Comparison of ENCODE assay signal across 9 cellular contexts in genomic region chr4:186727149-186727976, GRCh38. TPM values are rescaled to one million over a fixed set of nuclear protein-coding genes. Genes with fewer than 3 reads are reported as not detected.
DNase-seq lines count a peak whose midpoint lies in the region; ATAC-seq, FAIRE-seq and TF ChIP-seq lines count a peak whose summit lies in the region.
"Had no signal": no experiment of that assay in that cellular context is flagged by ENCODE, and none has a peak within 500 bp of the region (broad histone marks: within the 10 kb centered on the region; RNA-seq: fewer than 3 reads in every experiment).

No MANE protein-coding gene starts in this region.

- POLR2A ChIA-PET in HCT116 (lab: Charles Lee): interaction anchor here (1.1 to 2.0 kb wide), 6 partner anchors 80 to 206 kb away, joined by 3 to 8 read pairs (median 5); no protein-coding TSS in a partner anchor

- no peaks in the 10 kb centered on the region for H3F3A ChIP-seq in smooth muscle cell (ENCODE audit: low read depth)

- no peaks in the 10 kb centered on the region for H3K9me2 ChIP-seq in HCT116 (ENCODE audit: insufficient read depth)

- 0 out of 2 replicates have a peak, but pooled peaks have one; percentile 10 for ATAC-seq in HCT116
- no peak for ATAC-seq in GM21717 (IDR thresholded peaks at IDR 0.05; ENCODE audit: unreplicated experiment)

- TF ChIP-seq POLR2A in HCT116 (IDR thresholded peaks at IDR 0.05; ENCODE audit: borderline replicate concordance, extremely low read depth, insufficient read depth, insufficient read length): peak; percentile 26

- no peaks in the 10 kb centered on the region for H3K36me3 Mint-ChIP-seq in activated naive CD8-positive, alpha-beta T cell

- H3K36me3 ChIP-seq in HCT116 (ENCODE audit: control insufficient read depth in 1 of 2, insufficient read depth in 2 of 2, low read length in 2 of 2) (peaks cover 8 to 15% of the 10 kb centered on the region in 2 experiments; a peak in 3 of 4 replicates), iPS-18a (ENCODE audit: control insufficient read depth, low read depth, low read length) (no peaks in the 10 kb centered on the region), smooth muscle cell (ENCODE audit: low read depth) (no peaks in the 10 kb centered on the region)

- peaks cover 32 to 57% of the 10 kb centered on the region in 2 experiments for H3K4me1 ChIP-seq in HCT116 (ENCODE audit: control insufficient read depth in 1 of 2, insufficient read depth in 2 of 2, low read length in 2 of 2)
- H3K4me1 ChIP-seq in iPS-18a (ENCODE audit: control insufficient read depth, low read depth, low read length): peaks cover 16% of the 10 kb centered on the region
- peaks cover 18% of the 10 kb centered on the region for H3K4me1 ChIP-seq in smooth muscle cell (ENCODE audit: low read depth)

- H4K20me1 ChIP-seq in HCT116 (ENCODE audit: insufficient read depth): no peaks in the 10 kb centered on the region
- peaks cover 28% of the 10 kb centered on the region for H4K20me1 ChIP-seq in smooth muscle cell (ENCODE audit: low read depth)

- RAD21 ChIA-PET in HCT116 (lab: Charles Lee; ENCODE audit: low non-redundant PET in 1 of 2, low total read pairs in 2 of 2, uncharacterized antibody in 2 of 2, unreplicated experiment in 2 of 2): no interaction called here

- H3K4me3 ChIP-seq in HCT116 (replicated peaks in 1 of 2; ENCODE audit: low read depth in 1 of 2, low read length in 2 of 2): peak overlapping the region; percentile 91 to 97
- H3K4me3 ChIP-seq in iPS-18a (ENCODE audit: low read length): peak overlapping the region; percentile 93
- H3K4me3 ChIP-seq in smooth muscle cell: peak overlapping the region; percentile 83

- no peaks in the 10 kb centered on the region for H3K9me3 Mint-ChIP-seq in activated naive CD8-positive, alpha-beta T cell (ENCODE audit: low read depth)

- H3K79me2 ChIP-seq in HCT116 (ENCODE audit: insufficient read depth, low read length) (peaks cover 56% of the 10 kb centered on the region), smooth muscle cell (ENCODE audit: low read depth) (peaks cover 36% of the 10 kb centered on the region)

- DNase-seq in HCT116 (ENCODE audit: low read depth, low spot score) (no peak), smooth muscle cell (lab: John Stamatoyannopoulos, UW; ENCODE audit: unreplicated experiment) (no peak), GM19239 (ENCODE audit: insufficient read length, low spot score) (no peak), NOMO-1 treated with dmso at 0.1 percent for 144 hours (lab: John Stamatoyannopoulos, UW; ENCODE audit: unreplicated experiment) (no peak)
- no peak for DNase-seq in activated CD8-positive, alpha-beta memory T cell treated with anti-CD3 and anti-CD28 coated beads, Interleukin-2, amount 50 U/mL, for 4 hours
- DNase-seq: activated naive CD4-positive, alpha-beta T cell had no signal

- H3K4me1 Mint-ChIP-seq in activated naive CD8-positive, alpha-beta T cell (ENCODE audit: low read depth): peaks cover 21% of the 10 kb centered on the region

- H2AFZ ChIP-seq in HCT116 (ENCODE audit: low read depth, low read length, poor library complexity, severe bottlenecking): no peak overlapping the region
- H2AFZ ChIP-seq in smooth muscle cell (ENCODE audit: low read depth): peak overlapping the region; percentile 78

- intact Hi-C loops in HCT116 (cut with micrococcal nuclease): loop anchor here (1.0 to 10.0 kb wide), 6 partner anchors 80 to 1267 kb away; partner anchors contain the start of gene ZFP42

- H3K4me2 ChIP-seq in HCT116 (ENCODE audit: low read length) (peak overlapping the region; percentile 92), smooth muscle cell (peak overlapping the region; percentile 97)

- TF ChIP-seq CTCF in HCT116 (IDR thresholded peaks at IDR 0.05 in 2 of 3, conservative IDR thresholded peaks at IDR 0.05 in 1 of 3; ENCODE audit: borderline replicate concordance in 1 of 3, insufficient read depth in 1 of 3, low read depth in 2 of 3, low read length in 2 of 3) (no peak), smooth muscle cell (IDR thresholded peaks at IDR 0.05; ENCODE audit: borderline replicate concordance, insufficient read depth, poor library complexity, severe bottlenecking) (no peak)

- CTCF ChIA-PET in HCT116 (lab: Charles Lee): interaction anchor here (1.7 kb wide), 1 partner anchor 221 kb away, joined by 3 read pairs; no protein-coding TSS in a partner anchor

- no peaks in the 10 kb centered on the region for H3K27me3 ChIP-seq in HCT116 (ENCODE audit: insufficient read depth, low read length)
- peaks cover 18% of the 10 kb centered on the region for H3K27me3 ChIP-seq in iPS-18a (ENCODE audit: control insufficient read depth, insufficient read depth, low read length)
- no peaks in the 10 kb centered on the region for H3K27me3 ChIP-seq in smooth muscle cell (ENCODE audit: low read depth)

- H3K27ac ChIP-seq in HCT116 (ENCODE audit: low read depth, low read length) (peak overlapping the region; percentile 96), iPS-18a (ENCODE audit: low read length) (no peak overlapping the region), smooth muscle cell (ENCODE audit: low read depth) (peak overlapping the region; percentile 89)

- no peak for TF ChIP-seq RAD21 in HCT116 (IDR thresholded peaks at IDR 0.05; ENCODE audit: low read depth)

- peak overlapping the region; percentile 58 for H3K4me3 Mint-ChIP-seq in activated naive CD8-positive, alpha-beta T cell

- BruUV-seq in HCT116 (replicated peaks; lab: Mats Ljungman, UMichigan): TSS peak; percentile 77

- H3K27me3 Mint-ChIP-seq in activated naive CD8-positive, alpha-beta T cell: peaks cover 30% of the 10 kb centered on the region

- H3K9ac ChIP-seq in HCT116 (ENCODE audit: low read length) (peak overlapping the region; percentile 92), iPS-18a (ENCODE audit: low read length) (peak overlapping the region; percentile 87), smooth muscle cell (ENCODE audit: low read depth) (peak overlapping the region; percentile 90)

- FAIRE-seq in GM19239 (lab: Jason Lieb, UNC): no peak

- H3K9me3 ChIP-seq in HCT116 (ENCODE audit: control insufficient read depth in 1 of 2, insufficient read depth in 1 of 2, low read depth in 1 of 2, low read length in 2 of 2): no peaks in the 10 kb centered on the region
- H3K9me3 ChIP-seq in iPS-18a (ENCODE audit: control insufficient read depth, low read depth, low read length): no peaks in the 10 kb centered on the region
- H3K9me3 ChIP-seq in smooth muscle cell (replicated peaks; ENCODE audit: low read depth): no peaks in the 10 kb centered on the region

- 3% methylated on average over 16 of the region's 16 CpGs for WGBS in smooth muscle cell (ENCODE audit: low lambda C conversion rate)

- H3K27ac Mint-ChIP-seq in activated naive CD8-positive, alpha-beta T cell: no peak overlapping the region

TF ChIP-seq in HCT116, 20 proteins besides CTCF, POLR2A, EP300 and RAD21:
- no peak for TF ChIP-seq CBX3 (IDR thresholded peaks at IDR 0.05; ENCODE audit: low read depth)
- TF ChIP-seq YY1 (IDR thresholded peaks at IDR 0.05; ENCODE audit: extremely low read depth, insufficient replicate concordance, low read depth, low read length): no peak
- no peak for TF ChIP-seq ZNF274 (IDR thresholded peaks at IDR 0.05; ENCODE audit: low read depth, low read length)

RNA-seq across cellular contexts. Expression of gene FAT1, which starts 3.7 kb away (rescaled TPM):
- 676 TPM for total RNA-seq in HCT116 (2021; ENCODE audit: unreplicated experiment)
- 458 and 528 TPM in 2 replicates for polyA plus RNA-seq in HCT116 (2012)
- 359 and 395 TPM in 2 replicates for total RNA-seq in smooth muscle cell
- polyA plus RNA-seq in smooth muscle cell: 42.4 and 65.1 TPM in 2 replicates
